ENCODE assay signal across 17 cellular contexts in genomic region chr18:43774497-43774896, GRCh38.
"Had no signal": no experiment of that assay in that cellular context is flagged by ENCODE, and none has a peak within 500 bp of the region (broad histone marks: within the 10 kb centered on the region; RNA-seq: fewer than 3 reads in every experiment).

No MANE protein-coding gene starts in this region.

- DNase-seq: activated CD4-positive, alpha-beta T cell treated with anti-CD3 and anti-CD28 coated beads for 48 hours; activated CD8-positive, alpha-beta T cell treated with anti-CD3 and anti-CD28 coated beads for 36 hours; activated naive CD4-positive, alpha-beta T cell treated with anti-CD3 and anti-CD28 coated beads for 36 hours; activated T-cell treated with anti-CD3 and anti-CD28 coated beads, Interleukin-2, amount 50 U/mL, for 1 hour; heart right ventricle; left cardiac atrium; naive thymus-derived CD8-positive, alpha-beta T cell; nucleus accumbens; stimulated activated CD4-positive, alpha-beta T cell treated with anti-CD3 and anti-CD28 coated beads, Interleukin-4, amount 100 ng/mL, for 1 hour; stomach; trophoblast cell had no signal

- H3K36me3 ChIP-seq: esophagus muscularis mucosa, gastroesophageal sphincter, heart right ventricle, stomach had no signal

- H3K27me3 ChIP-seq: esophagus muscularis mucosa, gastroesophageal sphincter, heart right ventricle, stomach had no signal

- H3K4me3 ChIP-seq: coronary artery, esophagus muscularis mucosa, gastroesophageal sphincter, heart right ventricle, smooth muscle cell, stomach had no signal

- ATAC-seq: activated CD8-positive, alpha-beta T cell treated with anti-CD3 and anti-CD28 coated beads for 36 hours; activated T-helper 17 cell treated with anti-CD3 and anti-CD28 coated beads, Interleukin-2, amount 50 U/mL, for 72 hours; gastroesophageal sphincter; heart right ventricle; left cardiac atrium; naive thymus-derived CD8-positive, alpha-beta T cell; sciatic nerve had no signal

- H3K9me3 ChIP-seq: esophagus muscularis mucosa, gastroesophageal sphincter had no signal

- H3K27ac ChIP-seq: coronary artery, esophagus muscularis mucosa, gastroesophageal sphincter, stomach had no signal

- H3K4me2 ChIP-seq: smooth muscle cell had no signal
